In genomic region chr9:27496134-27496504, GRCh38 we compare ENCODE assay signal across 35 cellular contexts. TPM values are rescaled to one million over a fixed set of nuclear protein-coding genes. Genes with fewer than 3 reads are reported as not detected.
DNase-seq lines count a peak whose midpoint lies in the region; ATAC-seq, FAIRE-seq and TF ChIP-seq lines count a peak whose summit lies in the region.
"Had no signal": no experiment of that assay in that cellular context is flagged by ENCODE, and none has a peak within 500 bp of the region (broad histone marks: within the 10 kb centered on the region; RNA-seq: fewer than 3 reads in every experiment).

No MANE protein-coding gene starts in this region.

- peak overlapping the region; percentile 14 for H3K4me2 ChIP-seq in keratinocyte (ENCODE audit: control insufficient read depth, extremely low read depth, insufficient read depth, low read depth, low read length)
- H3K4me2 ChIP-seq: A549, hepatocyte had no signal

- H3K9ac ChIP-seq in keratinocyte (ENCODE audit: control insufficient read depth, extremely low read depth, insufficient read depth, low read length) = no peak overlapping the region

- H3K9me3 ChIP-seq in left ventricle myocardium inferior (replicated peaks) (peaks cover 3% of the 10 kb centered on the region), keratinocyte (ENCODE audit: control insufficient read depth, low read depth, low read length) (no peaks in the 10 kb centered on the region), Caco-2 (no peaks in the 10 kb centered on the region)
- H3K9me3 ChIP-seq: A549, prostate gland, right lobe of liver, thoracic aorta had no signal

- H3K27ac Mint-ChIP-seq in brain (peak overlapping the region in 3 of 5 experiments; percentile 11 to 91 (median 83)), Caco-2 (ENCODE audit: unreplicated experiment) (no peak overlapping the region)
- H3K27ac Mint-ChIP-seq: activated CD4-positive, alpha-beta T cell treated with anti-CD3 and anti-CD28 coated beads, Interleukin-2, amount 10 ng/mL, durations not matched to agents 24 days and 14 days; activated T-helper 2 cell treated with anti-CD3 and anti-CD28 coated beads, Interferon-gamma antibody, Interleukin-2, Interleukin-4, amounts not matched to agents 10 μg/mL and 5 μg/mL and 100 μg/mL, durations not matched to agents 14 hours and 24 hours and 36 hours; CD4-positive, CD25-positive, alpha-beta regulatory T cell; stimulated activated naive CD8-positive, alpha-beta T cell treated with anti-CD3 and anti-CD28 coated beads, Interleukin-15, Interleukin-2, amounts not matched to agents 100 ng/mL and 50 ng/mL, for 24 hours had no signal

- H3K27ac ChIP-seq in left ventricle myocardium inferior (replicated peaks) = peak overlapping the region; percentile 54
- H3K27ac ChIP-seq in keratinocyte (ENCODE audit: control insufficient read depth, insufficient read depth, low read length) = peak overlapping the region; percentile 1
- H3K27ac ChIP-seq: A549, brain microvascular endothelial cell, hepatocyte, prostate gland, right lobe of liver, thoracic aorta had no signal

- intact Hi-C loops in left ventricle myocardium inferior (cut with micrococcal nuclease) (no loop called here), Right ventricle myocardium inferior (cut with DNase I) (loop anchor here (10.0 kb wide), 1 partner anchor 51 kb away; no protein-coding TSS in a partner anchor), Caco-2 (cut with micrococcal nuclease; ENCODE audit: unreplicated experiment) (no loop called here)

- H3K4me3 ChIP-seq in left ventricle myocardium inferior (no peak overlapping the region), keratinocyte (ENCODE audit: control insufficient read depth in 2 of 3, extremely low read depth in 1 of 3, insufficient read depth in 2 of 3, low read depth in 1 of 3, low read length in 3 of 3) (no peak overlapping the region), Caco-2 (ENCODE audit: low read depth, low read length) (no peak overlapping the region)
- H3K4me3 ChIP-seq: A549, hepatocyte, prostate gland, right lobe of liver, thoracic aorta had no signal

- no peaks in the 10 kb centered on the region for H3K36me3 ChIP-seq in left ventricle myocardium inferior
- H3K36me3 ChIP-seq in keratinocyte (ENCODE audit: control insufficient read depth in 2 of 2, extremely low read depth in 1 of 2, insufficient read depth in 2 of 2, low read length in 2 of 2) = no peaks in the 10 kb centered on the region
- H3K36me3 ChIP-seq in Caco-2 (ENCODE audit: control insufficient read depth, insufficient read depth, low read length) = no peaks in the 10 kb centered on the region
- H3K36me3 ChIP-seq: brain microvascular endothelial cell, prostate gland, right lobe of liver, thoracic aorta had no signal

- peaks cover 13% of the 10 kb centered on the region for H3K36me3 Mint-ChIP-seq in brain
- no peaks in the 10 kb centered on the region for H3K36me3 Mint-ChIP-seq in Caco-2 (ENCODE audit: insufficient read depth, unreplicated experiment)
- H3K36me3 Mint-ChIP-seq: CD4-positive, CD25-positive, alpha-beta regulatory T cell had no signal

- no peaks in the 10 kb centered on the region for H4K20me1 ChIP-seq in keratinocyte (ENCODE audit: control insufficient read depth, extremely low read depth, insufficient read depth, low read length)

- H3K4me3 Mint-ChIP-seq in brain (peak overlapping the region in 3 of 5 experiments; percentile 55 to 82 (median 66)), Caco-2 (ENCODE audit: unreplicated experiment) (no peak overlapping the region)
- H3K4me3 Mint-ChIP-seq: activated CD4-positive, alpha-beta T cell treated with anti-CD3 and anti-CD28 coated beads, Interleukin-2, amount 10 ng/mL, durations not matched to agents 24 days and 14 days; CD4-positive, CD25-positive, alpha-beta regulatory T cell; stimulated activated naive CD8-positive, alpha-beta T cell treated with anti-CD3 and anti-CD28 coated beads, Interleukin-15, Interleukin-2, amounts not matched to agents 100 ng/mL and 50 ng/mL, for 24 hours had no signal

- H3K27me3 Mint-ChIP-seq in brain (no peaks in the 10 kb centered on the region), Caco-2 (ENCODE audit: insufficient read depth, unreplicated experiment) (no peaks in the 10 kb centered on the region)
- H3K27me3 Mint-ChIP-seq: activated CD4-positive, alpha-beta T cell treated with anti-CD3 and anti-CD28 coated beads, Interleukin-2, amount 10 ng/mL, durations not matched to agents 24 days and 14 days; stimulated activated naive CD8-positive, alpha-beta T cell treated with anti-CD3 and anti-CD28 coated beads, Interleukin-15, Interleukin-2, amounts not matched to agents 100 ng/mL and 50 ng/mL, for 24 hours had no signal

- peaks cover 39% of the 10 kb centered on the region for H3K79me2 ChIP-seq in keratinocyte (ENCODE audit: control insufficient read depth, insufficient read depth, low read length)

- POLR2A ChIA-PET in Caco-2 (lab: Charles Lee) = no interaction called here

- ATAC-seq in Right ventricle myocardium inferior (no peak), HG02938 (IDR thresholded peaks at IDR 0.05; ENCODE audit: unreplicated experiment) (no peak)
- ATAC-seq: A549, left lobe of liver, right lobe of liver had no signal

- CTCF ChIA-PET in Caco-2 (lab: Charles Lee) = no interaction called here

- no peak overlapping the region for H2AFZ ChIP-seq in keratinocyte (ENCODE audit: control insufficient read depth, low read length)
- H2AFZ ChIP-seq: hepatocyte had no signal

- H3K27me3 ChIP-seq in left ventricle myocardium inferior (ENCODE audit: low read depth) = no peaks in the 10 kb centered on the region
- H3K27me3 ChIP-seq in keratinocyte (ENCODE audit: control insufficient read depth, extremely low read depth, insufficient read depth, low read length) = no peaks in the 10 kb centered on the region
- H3K27me3 ChIP-seq in Caco-2 (replicated peaks; ENCODE audit: control insufficient read depth, insufficient read depth, low read length) = no peaks in the 10 kb centered on the region
- H3K27me3 ChIP-seq: brain microvascular endothelial cell, hepatocyte, right lobe of liver had no signal

- BruUV-seq in Caco-2 (replicated peaks; lab: Mats Ljungman, UMichigan) = no TSS peak

- H3K4me1 Mint-ChIP-seq in brain (peaks cover 62% of the 10 kb centered on the region), Caco-2 (ENCODE audit: low read depth, unreplicated experiment) (no peaks in the 10 kb centered on the region)
- H3K4me1 Mint-ChIP-seq: CD4-positive, CD25-positive, alpha-beta regulatory T cell had no signal

- TF ChIP-seq CTCF in left ventricle myocardium inferior (IDR thresholded peaks at IDR 0.05; ENCODE audit: borderline replicate concordance) (no peak), brain (conservative IDR thresholded peaks at IDR 0.05) (no peak), keratinocyte (optimal IDR thresholded peaks at IDR 0.05 in 1 of 3, IDR thresholded peaks at IDR 0.05 in 1 of 3, conservative IDR thresholded peaks at IDR 0.05 in 1 of 3; ENCODE audit: extremely low read depth in 1 of 3, insufficient read depth in 2 of 3, low read length in 3 of 3) (no peak), Caco-2 (IDR thresholded peaks at IDR 0.05; ENCODE audit: insufficient read depth in 1 of 2, low read depth in 1 of 2, low read length in 1 of 2, severe bottlenecking in 1 of 2, unreplicated experiment in 1 of 2) (no peak)

- dilution Hi-C loops in keratinocyte (cut with MboI; ENCODE audit: extremely low pct_ligation_motif_present, low sequenced_read_pairs) = no loop called here

- peaks cover 2% of the 10 kb centered on the region for H3K9me1 ChIP-seq in keratinocyte (ENCODE audit: control insufficient read depth, extremely low read depth, insufficient read depth, low read length)

- DNase-seq in left ventricle myocardium inferior = no peak
- no peak for DNase-seq in Right ventricle myocardium inferior (ENCODE audit: missing footprints)
- DNase-seq in keratinocyte (ENCODE audit: low read depth, low spot score) = peak; percentile 15
- no peak for DNase-seq in Caco-2
- DNase-seq in GM19239 (ENCODE audit: insufficient read length, low spot score) = no peak
- no peak for DNase-seq in UCSD-AML1 (lab: John Stamatoyannopoulos, UW; ENCODE audit: unreplicated experiment)
- DNase-seq: activated CD4-positive, alpha-beta T cell treated with anti-CD3 and anti-CD28 coated beads, Interleukin-2, amount 10 ng/mL, durations not matched to agents 24 days and 14 days; activated CD8-positive, alpha-beta memory T cell treated with anti-CD3 and anti-CD28 coated beads for 24 hours; activated naive CD4-positive, alpha-beta T cell treated with anti-CD3 and anti-CD28 coated beads, Interleukin-2, amount 50 U/mL, for 16 hours; activated T-cell treated with anti-CD3 and anti-CD28 coated beads for 4 hours; AML-193; brain microvascular endothelial cell; CD4-positive, CD25-positive, alpha-beta regulatory T cell; KG1; NCI-H1105; NCI-H1930; NCI-H526; occipital lobe; right lobe of liver; stimulated activated CD8-positive, alpha-beta memory T cell treated with anti-CD3 and anti-CD28 coated beads, Interleukin-4, amount 100 ng/mL, for 48 hours had no signal

- FAIRE-seq in keratinocyte (lab: Jason Lieb, UNC) = peak; percentile 83
- no peak for FAIRE-seq in GM19239 (lab: Jason Lieb, UNC)
- FAIRE-seq: A549 had no signal

- peaks cover 27% of the 10 kb centered on the region for H3K4me1 ChIP-seq in left ventricle myocardium inferior
- H3K4me1 ChIP-seq in keratinocyte (ENCODE audit: control insufficient read depth, extremely low read depth, insufficient read depth, low read length) = peaks cover 56% of the 10 kb centered on the region
- no peaks in the 10 kb centered on the region for H3K4me1 ChIP-seq in Caco-2
- H3K4me1 ChIP-seq: prostate gland, right lobe of liver had no signal

- peaks cover 0 to 14% (median 4%) of the 10 kb centered on the region in 5 experiments for H3K9me3 Mint-ChIP-seq in brain
- no peaks in the 10 kb centered on the region for H3K9me3 Mint-ChIP-seq in Caco-2 (ENCODE audit: unreplicated experiment)

RNA-seq across cellular contexts. Expression of gene IFNK, which starts 28.0 kb away (rescaled TPM):
- total RNA-seq in left ventricle myocardium inferior (not detected), Right ventricle myocardium inferior (not detected), Caco-2 (2022) (not detected in 2 replicates)
- polyA plus RNA-seq in brain (ENCODE audit: insufficient read depth, low read depth, low replicate concordance) (not detected), keratinocyte (20.6 to 32.7 TPM (median 29.2 TPM) in 3 replicates)
- 26.2 TPM for polyA plus RNA-seq in keratinocyte (2011; ENCODE audit: low read depth)
- 27.6 and 38.7 TPM in 2 replicates for polyA plus RNA-seq in keratinocyte (2011; cell fraction: cytosol; rRNA removed)
- polyA plus RNA-seq in keratinocyte (2011; cell fraction: nucleus; rRNA removed) = 19.8 and 29.8 TPM in 2 replicates
- polyA plus RNA-seq in keratinocyte (2012; ENCODE audit: low replicate concordance) = 6.6 and 40.7 TPM in 2 replicates
- polyA minus RNA-seq in keratinocyte = 1.7 to 6.6 TPM (median 2.7 TPM) in 3 replicates
- 5.9 TPM for polyA minus RNA-seq in keratinocyte (2011; cell fraction: cytosol; rRNA and poly(A)+ RNA removed)
- 6.1 and 10.2 TPM in 2 replicates for polyA minus RNA-seq in keratinocyte (2011; cell fraction: nucleus; rRNA and poly(A)+ RNA removed)
- total RNA-seq: activated CD4-positive, alpha-beta T cell treated with anti-CD3 and anti-CD28 coated beads, Interleukin-2, amount 10 ng/mL, durations not matched to agents 24 days and 14 days; activated T-helper 2 cell treated with anti-CD3 and anti-CD28 coated beads, Interferon-gamma antibody, Interleukin-2, Interleukin-4, amounts not matched to agents 10 μg/mL and 5 μg/mL and 100 μg/mL, durations not matched to agents 14 hours and 24 hours and 36 hours; CD4-positive, CD25-positive, alpha-beta regulatory T cell; H4; hepatocyte; HT1080; left lobe of liver; MCF 10A; mesenteric fat pad; myocyte; occipital lobe; prostate gland; right lobe of liver; thoracic aorta; urinary bladder had no signal
- polyA plus RNA-seq: A549; CD4-positive, CD25-positive, alpha-beta regulatory T cell; hepatocyte; urinary bladder had no signal

RNA-seq across cellular contexts. Expression of gene MOB3B, which starts 33.5 kb away (rescaled TPM):
- total RNA-seq in left ventricle myocardium inferior (2.1 TPM), Right ventricle myocardium inferior (1.5 TPM), Caco-2 (2022) (4.7 and 5.3 TPM in 2 replicates)
- polyA plus RNA-seq in brain (ENCODE audit: insufficient read depth, low read depth, low replicate concordance) (4.4 TPM), keratinocyte (32.6 to 40.8 TPM (median 35.3 TPM) in 3 replicates)
- 2.1 TPM for polyA plus RNA-seq in keratinocyte (2011; ENCODE audit: low read depth)
- 30.8 and 45.8 TPM in 2 replicates for polyA plus RNA-seq in keratinocyte (2011; cell fraction: cytosol; rRNA removed)
- polyA plus RNA-seq in keratinocyte (2011; cell fraction: nucleus; rRNA removed) = 27.6 and 28.0 TPM in 2 replicates
- 3.6 and 27.5 TPM in 2 replicates for polyA plus RNA-seq in keratinocyte (2012; ENCODE audit: low replicate concordance)
- 36.3 to 54.1 TPM (median 51.3 TPM) in 3 replicates for polyA minus RNA-seq in keratinocyte
- 40.1 TPM for polyA minus RNA-seq in keratinocyte (2011; cell fraction: cytosol; rRNA and poly(A)+ RNA removed)
- polyA minus RNA-seq in keratinocyte (2011; cell fraction: nucleus; rRNA and poly(A)+ RNA removed) = 25.1 and 43.9 TPM in 2 replicates
- total RNA-seq: myocyte had no signal
